Comparison of ENCODE assay signal across 17 cellular contexts in genomic region chr4:5942947-5943346, GRCh38. TPM values are rescaled to one million over a fixed set of nuclear protein-coding genes. Genes with fewer than 3 reads are reported as not detected.
DNase-seq lines count a peak whose midpoint lies in the region; ATAC-seq lines count a peak whose summit lies in the region.
"Had no signal": no experiment of that assay in that cellular context is flagged by ENCODE, and none has a peak within 500 bp of the region (broad histone marks: within the 10 kb centered on the region; RNA-seq: fewer than 3 reads in every experiment).

No MANE protein-coding gene starts in this region.

- peaks cover 10% of the 10 kb centered on the region for H3K4me1 ChIP-seq in mesendoderm (ENCODE audit: control insufficient read depth, low read depth, low read length)
- H3K4me1 ChIP-seq: A549 had no signal

- no peak overlapping the region for H2BK120ac ChIP-seq in mesendoderm (ENCODE audit: low read depth, low read length)

- ATAC-seq in HG03439 (IDR thresholded peaks at IDR 0.05; ENCODE audit: unreplicated experiment): no peak
- no peak for ATAC-seq in HG02798 (IDR thresholded peaks at IDR 0.05; ENCODE audit: poor library complexity, unreplicated experiment)
- ATAC-seq: A549 had no signal

- H4K8ac ChIP-seq in mesendoderm (ENCODE audit: low read depth, low read length): no peak overlapping the region

- no CpG with 5 or more reads among the region's 9 CpGs for WGBS in mesendoderm (ENCODE audit: extremely low coverage, insufficient coverage, low lambda C conversion rate)

- no peaks in the 10 kb centered on the region for H3K79me2 ChIP-seq in mesendoderm (ENCODE audit: control insufficient read depth, insufficient read depth, low read length)

- no peak overlapping the region for H2BK15ac ChIP-seq in mesendoderm (replicated peaks; ENCODE audit: low read depth)

- H3K36me3 ChIP-seq in mesendoderm (ENCODE audit: control insufficient read depth, insufficient read depth, low read length): no peaks in the 10 kb centered on the region

- H3K18ac ChIP-seq in mesendoderm (ENCODE audit: low read length): peak overlapping the region; percentile 42

- H3K4me3 ChIP-seq in mesendoderm (ENCODE audit: low read length): no peak overlapping the region
- H3K4me3 ChIP-seq: A549 had no signal

- H3K27ac ChIP-seq in mesendoderm (ENCODE audit: low read depth, low read length): no peak overlapping the region
- H3K27ac ChIP-seq: 22Rv1, A549, HL-60 had no signal

- H2BK5ac ChIP-seq in mesendoderm (ENCODE audit: low read length): no peak overlapping the region

- no peak overlapping the region for H3K4ac ChIP-seq in mesendoderm (ENCODE audit: low read depth, low read length)

- H3K79me1 ChIP-seq in mesendoderm (ENCODE audit: low read length): no peaks in the 10 kb centered on the region

- no peaks in the 10 kb centered on the region for H3K27me3 ChIP-seq in mesendoderm (ENCODE audit: insufficient read depth, low read length, poor library complexity)

- no peak overlapping the region for H4K5ac ChIP-seq in mesendoderm (ENCODE audit: low read length)

- no peak overlapping the region for H3K56ac ChIP-seq in mesendoderm (ENCODE audit: low read length)

- no peak overlapping the region for H3K4me2 ChIP-seq in mesendoderm (ENCODE audit: low read length)
- H3K4me2 ChIP-seq: A549 had no signal

- H2AK5ac ChIP-seq in mesendoderm (ENCODE audit: low read length): no peak overlapping the region

- H3K9ac ChIP-seq in mesendoderm (ENCODE audit: low read length): no peak overlapping the region

- no peak overlapping the region for H3K23ac ChIP-seq in mesendoderm (ENCODE audit: low read length)

- DNase-seq in DMS 273 (lab: John Stamatoyannopoulos, UW; ENCODE audit: unreplicated experiment) (peak; percentile 36), DMS 273 treated with DMSO at 0.1 percent for 48 hours (lab: John Stamatoyannopoulos, UW) (no peak), NCI-H2029 (lab: John Stamatoyannopoulos, UW) (peak; percentile 52), mesendoderm (no peak), dermis blood vessel endothelial cell (no peak)
- DNase-seq: AML-193; Calu3; CD4-positive, alpha-beta memory T cell; H9; KBM-7 had no signal

RNA-seq across cellular contexts. Expression of gene CRMP1, which starts 50.1 kb away (rescaled TPM):
- polyA plus RNA-seq in mesendoderm (2013, experiment 1 of 2): 98.6 TPM
- polyA plus RNA-seq in mesendoderm (2013, experiment 2 of 2): 101 TPM
- total RNA-seq in dermis blood vessel endothelial cell: 0.34 and 0.37 TPM in 2 replicates
- total RNA-seq: Calu3; CD4-positive, alpha-beta memory T cell had no signal
- polyA plus RNA-seq: CD14-positive monocyte; CD4-positive, alpha-beta memory T cell; IgD-negative memory B cell had no signal

Comparison
In these comparisons a context has a peak if more than half of its experiments do, and no peak if none do; other contexts are left out.
1. DNase-seq: peak in DMS 273 (single experiment) and NCI-H2029 (single experiment); none in DMS 273 treated with DMSO at 0.1 percent for 48 hours (single experiment), mesendoderm (single experiment) and dermis blood vessel endothelial cell (single experiment).